ENCODE assay signal across 8 cellular contexts in the genomic region with DNA sequence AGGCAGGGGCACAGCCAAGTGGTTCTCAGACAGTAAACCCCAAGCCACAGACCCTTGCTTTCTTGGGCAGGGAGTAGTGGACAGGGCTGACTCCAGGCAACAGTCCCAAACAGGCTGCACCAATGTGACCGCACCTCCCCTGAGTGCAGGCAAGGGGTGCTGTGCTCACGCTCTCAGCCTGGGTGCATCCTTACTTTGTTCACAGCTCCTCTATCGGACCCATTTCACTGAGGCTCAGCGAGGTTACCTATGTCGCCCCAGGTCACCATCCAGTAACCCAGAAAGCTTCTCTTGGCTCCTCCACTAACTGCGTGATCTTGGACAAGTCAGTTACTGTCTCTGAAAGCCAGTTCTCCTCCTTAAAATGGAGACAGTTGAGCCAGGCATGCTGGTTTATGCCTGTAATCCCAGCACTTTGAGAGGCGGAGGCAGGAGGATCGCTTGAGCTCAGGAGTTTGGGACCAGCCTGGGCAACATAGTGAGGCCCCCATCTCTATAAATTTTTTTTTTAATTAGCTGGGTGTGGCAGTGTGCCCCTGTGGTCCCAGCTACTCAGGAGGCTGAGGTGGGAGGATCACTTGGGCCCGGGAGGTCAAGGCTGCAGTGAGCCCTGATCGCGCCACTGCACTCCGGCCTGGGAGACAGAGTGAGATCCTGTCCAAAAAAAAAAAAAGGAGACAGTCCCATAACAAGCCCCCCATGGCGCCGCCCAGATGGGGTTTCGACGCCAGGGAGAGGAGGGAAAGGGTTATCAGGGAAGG. TPM values are rescaled to one million over a fixed set of nuclear protein-coding genes. Genes with fewer than 3 reads are reported as not detected.
DNase-seq lines count a peak whose midpoint lies in the region; ATAC-seq and TF ChIP-seq lines count a peak whose summit lies in the region.

No MANE protein-coding gene starts in this region.

- POLR2A ChIA-PET in HEK293 (lab: Yijun Ruan, JAX), result interaction anchor here (0.7 to 1.4 kb wide), 6 partner anchors 13 to 99 kb away, joined by 3 to 6 read pairs (median 3); a partner anchor contains a TSS

- TF ChIP-seq CTCF in HEK293 (tag by site-specific recombination; IDR thresholded peaks at IDR 0.05), result no peak
- TF ChIP-seq CTCF in WERI-Rb-1 (IDR thresholded peaks at IDR 0.05; ENCODE audit: low read depth, low read length), result peak; percentile 54
- no peak for TF ChIP-seq CTCF in left ventricle myocardium inferior (IDR thresholded peaks at IDR 0.05; ENCODE audit: borderline replicate concordance)

- no peaks in the 10 kb centered on the region for H3K27me3 ChIP-seq in WERI-Rb-1 (ENCODE audit: insufficient read depth, low read depth, severe bottlenecking)
- H3K27me3 ChIP-seq in left ventricle myocardium inferior (ENCODE audit: low read depth), result no peaks in the 10 kb centered on the region

- no peak for DNase-seq in WERI-Rb-1
- no peak for DNase-seq in left ventricle myocardium inferior
- no peak for DNase-seq in AG20443 (ENCODE audit: low spot score)
- no peak for DNase-seq in NCI-H1105 (lab: John Stamatoyannopoulos, UW)

- H3K9me3 ChIP-seq in HEK293 (ENCODE audit: control insufficient read depth, insufficient read depth, low read depth, low read length), result no peaks in the 10 kb centered on the region
- H3K9me3 ChIP-seq in WERI-Rb-1 (ENCODE audit: severe bottlenecking), result peaks cover 2% of the 10 kb centered on the region
- H3K9me3 ChIP-seq in left ventricle myocardium inferior (replicated peaks), result no peaks in the 10 kb centered on the region

- intact Hi-C loops in left ventricle myocardium inferior (cut with micrococcal nuclease), result no loop called here

- H3K36me3 ChIP-seq in HEK293 (ENCODE audit: control insufficient read depth in 2 of 2, insufficient read depth in 1 of 2, low read length in 2 of 2) (peaks cover 2 to 19% of the 10 kb centered on the region in 2 experiments; a peak in 2 of 3 replicates), WERI-Rb-1 (peaks cover 9% of the 10 kb centered on the region), left ventricle myocardium inferior (peaks cover 20% of the 10 kb centered on the region)

- ATAC-seq in HG03175 (IDR thresholded peaks at IDR 0.05; ENCODE audit: unreplicated experiment) (no peak), GM18520 (IDR thresholded peaks at IDR 0.05; ENCODE audit: unreplicated experiment) (no peak)

- H3K4me1 ChIP-seq in HEK293 (ENCODE audit: control insufficient read depth, insufficient read depth, low read length), result no peaks in the 10 kb centered on the region
- peaks cover 20% of the 10 kb centered on the region for H3K4me1 ChIP-seq in left ventricle myocardium inferior

- H3K27ac ChIP-seq in HEK293 (ENCODE audit: extremely low read depth, low read depth, low read length) (peak overlapping the region; percentile 5; the same call in 1 of the 2 replicates), WERI-Rb-1 (peak overlapping the region; percentile 74), left ventricle myocardium inferior (replicated peaks) (peak overlapping the region; percentile 75), skin epidermis (peak overlapping the region in 17 of 21 experiments; percentile 41 to 88 (median 76))

- H3K4me3 ChIP-seq in HEK293 (ENCODE audit: low read depth, low read length), result no peak overlapping the region
- peak overlapping the region; percentile 58 for H3K4me3 ChIP-seq in WERI-Rb-1 (ENCODE audit: low read depth, low read length)
- H3K4me3 ChIP-seq in left ventricle myocardium inferior, result peak overlapping the region; percentile 96
- H3K4me3 ChIP-seq in skin epidermis, result peak overlapping the region; percentile 57 to 97 (median 84)

- CTCF ChIA-PET in HEK293 (lab: Yijun Ruan, JAX), result interaction anchor here (0.6 to 1.4 kb wide), 3 partner anchors 28 to 697 kb away, joined by 4 to 7 read pairs (median 5); no protein-coding TSS in a partner anchor

TF ChIP-seq in HEK293, 187 proteins besides CTCF, POLR2A, EP300 and RAD21:
- TF ChIP-seq, protein P1, sequence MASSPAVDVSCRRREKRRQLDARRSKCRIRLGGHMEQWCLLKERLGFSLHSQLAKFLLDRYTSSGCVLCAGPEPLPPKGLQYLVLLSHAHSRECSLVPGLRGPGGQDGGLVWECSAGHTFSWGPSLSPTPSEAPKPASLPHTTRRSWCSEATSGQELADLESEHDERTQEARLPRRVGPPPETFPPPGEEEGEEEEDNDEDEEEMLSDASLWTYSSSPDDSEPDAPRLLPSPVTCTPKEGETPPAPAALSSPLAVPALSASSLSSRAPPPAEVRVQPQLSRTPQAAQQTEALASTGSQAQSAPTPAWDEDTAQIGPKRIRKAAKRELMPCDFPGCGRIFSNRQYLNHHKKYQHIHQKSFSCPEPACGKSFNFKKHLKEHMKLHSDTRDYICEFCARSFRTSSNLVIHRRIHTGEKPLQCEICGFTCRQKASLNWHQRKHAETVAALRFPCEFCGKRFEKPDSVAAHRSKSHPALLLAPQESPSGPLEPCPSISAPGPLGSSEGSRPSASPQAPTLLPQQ (tag by site-specific recombination; IDR thresholded peaks at IDR 0.05), result no peak
- TF ChIP-seq, protein P2, sequence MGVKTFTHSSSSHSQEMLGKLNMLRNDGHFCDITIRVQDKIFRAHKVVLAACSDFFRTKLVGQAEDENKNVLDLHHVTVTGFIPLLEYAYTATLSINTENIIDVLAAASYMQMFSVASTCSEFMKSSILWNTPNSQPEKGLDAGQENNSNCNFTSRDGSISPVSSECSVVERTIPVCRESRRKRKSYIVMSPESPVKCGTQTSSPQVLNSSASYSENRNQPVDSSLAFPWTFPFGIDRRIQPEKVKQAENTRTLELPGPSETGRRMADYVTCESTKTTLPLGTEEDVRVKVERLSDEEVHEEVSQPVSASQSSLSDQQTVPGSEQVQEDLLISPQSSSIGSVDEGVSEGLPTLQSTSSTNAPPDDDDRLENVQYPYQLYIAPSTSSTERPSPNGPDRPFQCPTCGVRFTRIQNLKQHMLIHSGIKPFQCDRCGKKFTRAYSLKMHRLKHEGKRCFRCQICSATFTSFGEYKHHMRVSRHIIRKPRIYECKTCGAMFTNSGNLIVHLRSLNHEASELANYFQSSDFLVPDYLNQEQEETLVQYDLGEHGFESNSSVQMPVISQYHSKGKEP (tag by site-specific recombination; IDR thresholded peaks at IDR 0.05), result no peak
- TF ChIP-seq ZBTB20 (tag by site-specific recombination; IDR thresholded peaks at IDR 0.05), result no peak
- TF ChIP-seq ZNF114 (tag by site-specific recombination; IDR thresholded peaks at IDR 0.05), result no peak
- TF ChIP-seq ZIC2 (tag by site-specific recombination; IDR thresholded peaks at IDR 0.05), result peak; percentile 11; the same call in 1 of the 2 replicates
- TF ChIP-seq GLIS1 (tag by site-specific recombination; IDR thresholded peaks at IDR 0.05), result peak; percentile 38; the same call in 1 of the 2 replicates
- no peak for TF ChIP-seq ZNF514 (tag by site-specific recombination; IDR thresholded peaks at IDR 0.05)

RNA-seq across cellular contexts. Expression of a gene that starts 0.8 kb away (rescaled TPM):
- total RNA-seq in left ventricle myocardium inferior, result 18.5 TPM

Comparison
In these comparisons a context has a peak if more than half of its experiments do, and no peak if none do; other contexts are left out.
1. H3K27ac ChIP-seq: peak in every context shown above with its lines; median percentile 76 in skin epidermis; 75 in left ventricle myocardium inferior; 74 in WERI-Rb-1; 5 in HEK293.